ENCODE assay signal across 9 cellular contexts in genomic region chr13:44050450-44051063, GRCh38.
DNase-seq lines count a peak whose midpoint lies in the region; ATAC-seq and TF ChIP-seq lines count a peak whose summit lies in the region.
"Had no signal": no experiment of that assay in that cellular context is flagged by ENCODE, and none has a peak within 500 bp of the region (broad histone marks: within the 10 kb centered on the region; RNA-seq: fewer than 3 reads in every experiment).

No MANE protein-coding gene starts in this region.

- TF ChIP-seq CTCF in DOHH2 (IDR thresholded peaks at IDR 0.05; ENCODE audit: low read depth, low read length, poor library complexity, severe bottlenecking) (peak; percentile 37), LNCaP clone FGC (IDR thresholded peaks at IDR 0.05; ENCODE audit: control insufficient read depth, extremely low read depth, insufficient read depth) (peak; percentile 59), astrocyte of the cerebellum (IDR thresholded peaks at IDR 0.05; ENCODE audit: low read depth, low read length, missing control alignments) (peak; percentile 76)

- 0 out of 2 replicates have a peak, but pooled peaks cover 2% of the 10 kb centered on the region for H3K27me3 ChIP-seq in DOHH2 (ENCODE audit: control insufficient read depth, low read length)

- H3K79me2 ChIP-seq in DOHH2 (ENCODE audit: control insufficient read depth, low read length): no peaks in the 10 kb centered on the region

- H3K4me1 ChIP-seq in DOHH2 (ENCODE audit: control insufficient read depth, low read length): peaks cover 5% of the 10 kb centered on the region
- H3K4me1 ChIP-seq: SJCRH30 had no signal

- no peak overlapping the region for H3K4me2 ChIP-seq in DOHH2 (ENCODE audit: low read length)

- no peaks in the 10 kb centered on the region for H3K9me3 ChIP-seq in DOHH2 (ENCODE audit: control insufficient read depth, insufficient read depth, low read length)
- H3K9me3 ChIP-seq: SJCRH30 had no signal

- in situ Hi-C loops in astrocyte of the cerebellum (cut with HindIII; ENCODE audit: low sequenced_read_pairs): loop anchor here (5.0 kb wide), 1 partner anchor 82 kb away; no protein-coding TSS in a partner anchor

- H3K36me3 ChIP-seq in DOHH2 (ENCODE audit: control insufficient read depth, low read length): no peaks in the 10 kb centered on the region
- H3K36me3 ChIP-seq: SJCRH30 had no signal

- no peaks in the 10 kb centered on the region for H3K9me2 ChIP-seq in DOHH2 (replicated peaks; ENCODE audit: control insufficient read depth, low read length)

- no peaks in the 10 kb centered on the region for H4K20me1 ChIP-seq in DOHH2 (ENCODE audit: control insufficient read depth, insufficient read depth, low read depth, low read length)

- H3K4me3 ChIP-seq in DOHH2 (ENCODE audit: low read length): no peak overlapping the region
- no peak overlapping the region for H3K4me3 ChIP-seq in LNCaP clone FGC (ENCODE audit: low read depth, low read length)
- H3K4me3 ChIP-seq in astrocyte of the cerebellum (ENCODE audit: low read depth, low read length): no peak overlapping the region
- H3K4me3 ChIP-seq: SJCRH30 had no signal

- DNase-seq in LNCaP clone FGC (ENCODE audit: low read depth): no peak
- no peak for DNase-seq in astrocyte of the cerebellum (ENCODE audit: low read depth)
- DNase-seq in left kidney (ENCODE audit: low read depth, low spot score): peak; percentile 48
- no peak for DNase-seq in stimulated activated CD4-positive, alpha-beta T cell treated with anti-CD3 and anti-CD28 coated beads, Interleukin-2, amount 100 ng/mL, for 24 hours
- no peak for DNase-seq in activated T-cell treated with anti-CD3 and anti-CD28 coated beads, Interleukin-2, amount 50 U/mL, for 1 hour
- DNase-seq in HuH-7.5 (ENCODE audit: low spot score): no peak

- ATAC-seq in GM21825 (IDR thresholded peaks at IDR 0.05; ENCODE audit: unreplicated experiment): no peak

- no peak overlapping the region for H3K27ac ChIP-seq in DOHH2 (ENCODE audit: low read depth, low read length)
- H3K27ac ChIP-seq: SJCRH30 had no signal

- H3F3A ChIP-seq in DOHH2 (ENCODE audit: control insufficient read depth, insufficient read depth): no peaks in the 10 kb centered on the region
